8 cellular contexts compared by ENCODE assay signal in genomic region chr12:21941522-21942376, GRCh38. TPM values are rescaled to one million over a fixed set of nuclear protein-coding genes. Genes with fewer than 3 reads are reported as not detected.
DNase-seq lines count a peak whose midpoint lies in the region; ATAC-seq and TF ChIP-seq lines count a peak whose summit lies in the region.

No MANE protein-coding gene starts in this region.

- no peaks in the 10 kb centered on the region for H3K36me3 Mint-ChIP-seq in CD4-positive, alpha-beta memory T cell
- H3K36me3 Mint-ChIP-seq in nephron (ENCODE audit: low read depth): no peaks in the 10 kb centered on the region

- no peak overlapping the region for H3K27ac Mint-ChIP-seq in CD4-positive, alpha-beta memory T cell
- peak overlapping the region; percentile 94 to 99 (median 96) for H3K27ac Mint-ChIP-seq in nephron

- H3K4me3 Mint-ChIP-seq in CD4-positive, alpha-beta memory T cell: peak overlapping the region; percentile 33 to 84 (median 70)
- peak overlapping the region; percentile 89 to 94 (median 92) for H3K4me3 Mint-ChIP-seq in nephron

- DNase-seq in CD4-positive, alpha-beta memory T cell: peak in 1 of 5 donors; percentile 6
- DNase-seq in SK-N-DZ (ENCODE audit: low spot score) (peak; percentile 24), fibroblast of villous mesenchyme (ENCODE audit: low read depth) (peak; percentile 17), NCI-H1436 (lab: John Stamatoyannopoulos, UW) (no peak), DMS114 treated with DMSO at 0.1 percent for 48 hours (lab: John Stamatoyannopoulos, UW; ENCODE audit: unreplicated experiment) (no peak)

- H3K9me3 ChIP-seq in CD4-positive, alpha-beta memory T cell (ENCODE audit: control insufficient read depth in 1 of 2, low read length in 2 of 2): peaks cover 0 to 4% of the 10 kb centered on the region in 2 donors

- peaks cover 5% of the 10 kb centered on the region for H3K4me1 ChIP-seq in CD4-positive, alpha-beta memory T cell (ENCODE audit: insufficient read depth, low read length)

- no peak overlapping the region for H3K27ac ChIP-seq in CD4-positive, alpha-beta memory T cell (ENCODE audit: low read depth, low read length)

- no peak for ATAC-seq in GM21786 (IDR thresholded peaks at IDR 0.05; ENCODE audit: unreplicated experiment)
- ATAC-seq in HG02884 (IDR thresholded peaks at IDR 0.05; ENCODE audit: unreplicated experiment): no peak

- H3K27me3 ChIP-seq in CD4-positive, alpha-beta memory T cell (ENCODE audit: insufficient read depth, low read length): peaks cover 14% of the 10 kb centered on the region

- POLR2A ChIA-PET in CD4-positive, alpha-beta memory T cell (lab: Charles Lee; ENCODE audit: partially characterized antibody): no interaction called here

- H3K4me1 Mint-ChIP-seq in CD4-positive, alpha-beta memory T cell: peaks cover 12 to 21% (median 15%) of the 10 kb centered on the region in 4 donors
- peaks cover 16% of the 10 kb centered on the region for H3K4me1 Mint-ChIP-seq in nephron

- peaks cover 43 to 57% of the 10 kb centered on the region in 2 donors for H3K27me3 Mint-ChIP-seq in CD4-positive, alpha-beta memory T cell
- H3K27me3 Mint-ChIP-seq in nephron (ENCODE audit: low read depth): peaks cover 8% of the 10 kb centered on the region

- no peak overlapping the region for H3K4me3 ChIP-seq in CD4-positive, alpha-beta memory T cell (ENCODE audit: low read length in 2 of 2)
- H3K4me3 ChIP-seq in fibroblast of villous mesenchyme (ENCODE audit: low read depth, low read length): peak overlapping the region; percentile 49

- H3K9me3 Mint-ChIP-seq in CD4-positive, alpha-beta memory T cell: peaks cover 3 to 30% (median 20%) of the 10 kb centered on the region in 8 donors
- peaks cover 25% of the 10 kb centered on the region for H3K9me3 Mint-ChIP-seq in nephron

- H3K36me3 ChIP-seq in CD4-positive, alpha-beta memory T cell (ENCODE audit: insufficient read depth, low read length): no peaks in the 10 kb centered on the region

- intact Hi-C loops in CD4-positive, alpha-beta memory T cell (cut with micrococcal nuclease): no loop called here

- peak; percentile 27 for TF ChIP-seq CTCF in fibroblast of villous mesenchyme (IDR thresholded peaks at IDR 0.05; ENCODE audit: insufficient read depth, low read depth, low read length)
- TF ChIP-seq CTCF in nephron (IDR thresholded peaks at IDR 0.05; ENCODE audit: unreplicated experiment in 3 of 3): peak; percentile 57 to 60 (median 59)

- CTCF ChIA-PET in CD4-positive, alpha-beta memory T cell (lab: Charles Lee; ENCODE audit: partially characterized antibody): no interaction called here

RNA-seq across cellular contexts. Expression of gene ABCC9, which starts 0.5 kb away (rescaled TPM):
- not detected for total RNA-seq in CD4-positive, alpha-beta memory T cell
- polyA plus RNA-seq in CD4-positive, alpha-beta memory T cell: not detected
- 0.01 TPM in 1 of 2 replicates, not detected in the other for polyA plus RNA-seq in SK-N-DZ (2014; cell fraction: cytosol; rRNA removed)
- polyA plus RNA-seq in SK-N-DZ (2014; cell fraction: nucleus; rRNA removed): 0.43 TPM in 1 of 2 replicates, not detected in the other
- 7.4 and 12.1 TPM in 2 replicates for total RNA-seq in fibroblast of villous mesenchyme

Comparison
In these comparisons a context has a peak if more than half of its experiments do, and no peak if none do; other contexts are left out.
1. DNase-seq: peak in SK-N-DZ (single experiment) and fibroblast of villous mesenchyme (single experiment); none in NCI-H1436 (single experiment) and DMS114 treated with DMSO at 0.1 percent for 48 hours (single experiment).
2. H3K27ac Mint-ChIP-seq: peak in nephron (3 of 3); none in CD4-positive, alpha-beta memory T cell (0 of 7).